8 cellular contexts compared by ENCODE assay signal in genomic region chr9:133061019-133061763, GRCh38. TPM values are rescaled to one million over a fixed set of nuclear protein-coding genes. Genes with fewer than 3 reads are reported as not detected.
DNase-seq lines count a peak whose midpoint lies in the region; ATAC-seq and TF ChIP-seq lines count a peak whose summit lies in the region.
"Not testable (repeated sequence)": the region's sequence is repeated elsewhere in the genome, so short reads cannot be mapped to it uniquely, and the experiment has no call there.

No MANE protein-coding gene starts in this region.

- not testable (repeated sequence) for H3K9me2 ChIP-seq in MM.1S (replicated peaks; ENCODE audit: insufficient read depth, low read length); OCI-LY7 (ENCODE audit: insufficient read depth, low read length)

- H3F3A ChIP-seq in MM.1S (ENCODE audit: insufficient read depth, low read length): not testable (repeated sequence)

- peak overlapping the region; percentile 21; the same call in 1 of the 2 replicates for H3K4me2 ChIP-seq in MM.1S (ENCODE audit: low read depth, low read length)
- not testable (repeated sequence) for H3K4me2 ChIP-seq in OCI-LY7 (ENCODE audit: low read length)

- CTCF ChIA-PET in GM10248 (lab: Yijun Ruan, JAX): interaction anchor here (0.9 to 1.5 kb wide), 2 partner anchors 39 to 41 kb away, joined by 3 to 4 read pairs; no protein-coding TSS in a partner anchor
- CTCF ChIA-PET in OCI-LY7 (lab: Charles Lee; ENCODE audit: unreplicated experiment); activated naive CD4-positive, alpha-beta T cell treated with anti-CD3 and anti-CD28 coated beads for 36 hours (lab: Charles Lee): not testable (repeated sequence)

- H4K20me1 ChIP-seq in MM.1S (ENCODE audit: insufficient read depth, low read length); OCI-LY7 (ENCODE audit: insufficient read depth, low read length): not testable (repeated sequence)

- not testable (repeated sequence) for H2AFZ ChIP-seq in MM.1S (ENCODE audit: low read length); OCI-LY7 (ENCODE audit: low read length)

- H3K9me3 ChIP-seq in MM.1S (replicated peaks; ENCODE audit: insufficient read depth, low read length); OCI-LY7 (ENCODE audit: low read length); heart right ventricle; mucosa of descending colon: not testable (repeated sequence)

- H3K27me3 Mint-ChIP-seq in activated naive CD4-positive, alpha-beta T cell treated with anti-CD3 and anti-CD28 coated beads for 36 hours (ENCODE audit: low read depth); chondrocyte (ENCODE audit: low read depth): not testable (repeated sequence)

- not testable (repeated sequence) for H3K9me3 Mint-ChIP-seq in activated naive CD4-positive, alpha-beta T cell treated with anti-CD3 and anti-CD28 coated beads for 36 hours; chondrocyte (ENCODE audit: low read depth)

- H3K27ac ChIP-seq in MM.1S (ENCODE audit: low read length): peak overlapping the region; percentile 52; the same call in 1 of the 2 replicates
- H3K27ac ChIP-seq in OCI-LY7 (ENCODE audit: low read depth, low read length, poor library complexity, severe bottlenecking): peak overlapping the region; percentile 63
- peak overlapping the region in 8 of 10 donors; percentile 43 to 62 (median 58) for H3K27ac ChIP-seq in heart right ventricle

- not testable (repeated sequence) for H3K36me3 Mint-ChIP-seq in activated naive CD4-positive, alpha-beta T cell treated with anti-CD3 and anti-CD28 coated beads for 36 hours (ENCODE audit: low read depth)
- peaks cover 16% of the 10 kb centered on the region for H3K36me3 Mint-ChIP-seq in chondrocyte (ENCODE audit: low read depth)

- not testable (repeated sequence) for H3K79me2 ChIP-seq in MM.1S (ENCODE audit: low read length); OCI-LY7 (ENCODE audit: insufficient read depth, low read depth, low read length)

- H3K4me3 Mint-ChIP-seq in activated naive CD4-positive, alpha-beta T cell treated with anti-CD3 and anti-CD28 coated beads for 36 hours; chondrocyte (ENCODE audit: unreplicated experiment): not testable (repeated sequence)

- peaks cover 48% of the 10 kb centered on the region for H3K4me1 Mint-ChIP-seq in activated naive CD4-positive, alpha-beta T cell treated with anti-CD3 and anti-CD28 coated beads for 36 hours (ENCODE audit: low read depth)
- peaks cover 21% of the 10 kb centered on the region for H3K4me1 Mint-ChIP-seq in chondrocyte (ENCODE audit: low read depth)

- whole genome bisulfite sequencing in heart right ventricle, 2 donors: 38 to 43% methylated on average over 14 of the region's 14 CpGs

- peak overlapping the region; percentile 42 for H3K27ac Mint-ChIP-seq in activated naive CD4-positive, alpha-beta T cell treated with anti-CD3 and anti-CD28 coated beads for 36 hours
- H3K27ac Mint-ChIP-seq in chondrocyte (ENCODE audit: unreplicated experiment): not testable (repeated sequence)

- H3K4me3 ChIP-seq in MM.1S (ENCODE audit: low read length); OCI-LY7 (ENCODE audit: low read depth, low read length, poor library complexity, severe bottlenecking); heart right ventricle; mucosa of descending colon: not testable (repeated sequence)

- not testable (repeated sequence) for H3K27me3 ChIP-seq in MM.1S (replicated peaks; ENCODE audit: insufficient read depth, low read length); heart right ventricle

- H3K9ac ChIP-seq in MM.1S (ENCODE audit: low read length): not testable (repeated sequence)

- H3K36me3 ChIP-seq in MM.1S (replicated peaks; ENCODE audit: insufficient read depth, low read length); mucosa of descending colon (ENCODE audit: low read depth): not testable (repeated sequence)
- H3K36me3 ChIP-seq in OCI-LY7 (ENCODE audit: insufficient read depth, low read length) (peaks cover 24% of the 10 kb centered on the region; the same call in 1 of the 2 replicates), heart right ventricle (peaks cover 0 to 24% (median 9%) of the 10 kb centered on the region in 9 donors)

- TF ChIP-seq CTCF in GM10248 (IDR thresholded peaks at IDR 0.05; ENCODE audit: control extremely low read depth, extremely low read depth, low read depth, missing control alignments); MM.1S (IDR thresholded peaks at IDR 0.05; ENCODE audit: low read length); OCI-LY7 (conservative IDR thresholded peaks at IDR 0.05; ENCODE audit: low read length); chondrocyte (IDR thresholded peaks at IDR 0.05); heart right ventricle (IDR thresholded peaks at IDR 0.05); mucosa of descending colon (IDR thresholded peaks at IDR 0.05): not testable (repeated sequence)

- intact Hi-C loops in OCI-LY7 (cut with micrococcal nuclease; ENCODE audit: unreplicated experiment); activated naive CD4-positive, alpha-beta T cell treated with anti-CD3 and anti-CD28 coated beads for 36 hours (cut with micrococcal nuclease); heart right ventricle (cut with DNase I); mucosa of descending colon (cut with DNase I, micrococcal nuclease): not testable (repeated sequence)

- POLR2A ChIA-PET in GM10248 (lab: Yijun Ruan, JAX): not testable (repeated sequence)
- POLR2A ChIA-PET in OCI-LY7 (lab: Charles Lee): interaction anchor here (0.6 to 2.2 kb wide), 3 partner anchors 9 to 120 kb away, joined by 3 to 7 read pairs (median 4); no protein-coding TSS in a partner anchor

- H3K4me1 ChIP-seq in MM.1S (ENCODE audit: low read length) (peaks cover 21% of the 10 kb centered on the region), OCI-LY7 (ENCODE audit: insufficient read depth, low read length, poor library complexity, severe bottlenecking) (peaks cover 34% of the 10 kb centered on the region), heart right ventricle (peaks cover 3 to 33% (median 24%) of the 10 kb centered on the region in 9 donors)
- not testable (repeated sequence) for H3K4me1 ChIP-seq in mucosa of descending colon (ENCODE audit: low read depth)

- DNase-seq in GM10248 (ENCODE audit: extremely low spot score) (peak; percentile 14), chondrocyte (ENCODE audit: low spot score) (peak; percentile 52), ureter (ENCODE audit: low spot score) (peak; percentile 64)
- DNase-seq in MM.1S; OCI-LY7 (ENCODE audit: low spot score); heart right ventricle; mucosa of descending colon: not testable (repeated sequence)
- peak; percentile 32 for DNase-seq in activated naive CD4-positive, alpha-beta T cell treated with anti-CD3 and anti-CD28 coated beads for 36 hours

- not testable (repeated sequence) for BruUV-seq in OCI-LY7 (replicated peaks; lab: Mats Ljungman, UMichigan)

- ATAC-seq in heart right ventricle (peak; percentile 30 to 67 (median 41)), mucosa of descending colon (peak; percentile 9)

RNA-seq across cellular contexts. Expression of gene CEL, which starts 0.6 kb away (rescaled TPM):
- total RNA-seq in OCI-LY7 (2014; rRNA removed; shearing (Covaris generic)): 0.39 and 1.2 TPM in 2 replicates
- total RNA-seq in OCI-LY7 (2022): 1.4 and 1.8 TPM in 2 replicates
- 1 to 10 TPM; 2.1 to 2.2 TPM for total RNA-seq in activated naive CD4-positive, alpha-beta T cell treated with anti-CD3 and anti-CD28 coated beads for 36 hours
- 0.87 to 1.5 TPM (median 1.1 TPM) in 3 replicates for total RNA-seq in chondrocyte
- 10 to 100 TPM in 1 of 10 donors, 1 to 10 TPM in 9; 1.9 to 10.1 (median 2.8) TPM for total RNA-seq in heart right ventricle
- polyA plus RNA-seq in heart right ventricle: 1 to 10 TPM; 1.5 to 3.2 TPM
- total RNA-seq in mucosa of descending colon: 1 to 10 TPM in 2 of 3 donors, under 1 TPM in 1; 0.87 to 1.6 (median 1.4) TPM
- 3.0 TPM for total RNA-seq in ureter

RNA-seq across cellular contexts. Expression of gene GTF3C5, which starts 30.4 kb away (rescaled TPM):
- 91.9 and 97.0 TPM in 2 replicates for total RNA-seq in OCI-LY7 (2014; rRNA removed; shearing (Covaris generic))
- 90.3 and 91.6 TPM in 2 replicates for total RNA-seq in OCI-LY7 (2022)
- 100 to 1,000 TPM; 102 to 108 TPM for total RNA-seq in activated naive CD4-positive, alpha-beta T cell treated with anti-CD3 and anti-CD28 coated beads for 36 hours
- 36.5 to 46.3 TPM (median 38.5 TPM) in 3 replicates for total RNA-seq in chondrocyte
- 10 to 100 TPM; 29.4 to 44.4 (median 35.2) TPM for total RNA-seq in heart right ventricle
- polyA plus RNA-seq in heart right ventricle: 10 to 100 TPM; 41.5 to 79.1 TPM
- 10 to 100 TPM; 45.8 to 53.6 (median 52.2) TPM for total RNA-seq in mucosa of descending colon
- total RNA-seq in ureter: 60.7 TPM

RNA-seq across cellular contexts. Expression of gene RALGDS, which starts 59.8 kb away (rescaled TPM):
- total RNA-seq in OCI-LY7 (2014; rRNA removed; shearing (Covaris generic)): 22.0 and 28.2 TPM in 2 replicates
- 23.8 and 28.6 TPM in 2 replicates for total RNA-seq in OCI-LY7 (2022)
- 10 to 100 TPM; 29.5 to 32.5 TPM for total RNA-seq in activated naive CD4-positive, alpha-beta T cell treated with anti-CD3 and anti-CD28 coated beads for 36 hours
- total RNA-seq in chondrocyte: 16.1 to 19.0 TPM (median 17.5 TPM) in 3 replicates
- 10 to 100 TPM; 21.4 to 45.1 (median 28.1) TPM for total RNA-seq in heart right ventricle
- 10 to 100 TPM; 15.6 to 40.5 TPM for polyA plus RNA-seq in heart right ventricle
- total RNA-seq in mucosa of descending colon: 10 to 100 TPM; 38.3 to 59.4 (median 44.2) TPM
- total RNA-seq in ureter: 57.9 TPM
